In the genomic region with DNA sequence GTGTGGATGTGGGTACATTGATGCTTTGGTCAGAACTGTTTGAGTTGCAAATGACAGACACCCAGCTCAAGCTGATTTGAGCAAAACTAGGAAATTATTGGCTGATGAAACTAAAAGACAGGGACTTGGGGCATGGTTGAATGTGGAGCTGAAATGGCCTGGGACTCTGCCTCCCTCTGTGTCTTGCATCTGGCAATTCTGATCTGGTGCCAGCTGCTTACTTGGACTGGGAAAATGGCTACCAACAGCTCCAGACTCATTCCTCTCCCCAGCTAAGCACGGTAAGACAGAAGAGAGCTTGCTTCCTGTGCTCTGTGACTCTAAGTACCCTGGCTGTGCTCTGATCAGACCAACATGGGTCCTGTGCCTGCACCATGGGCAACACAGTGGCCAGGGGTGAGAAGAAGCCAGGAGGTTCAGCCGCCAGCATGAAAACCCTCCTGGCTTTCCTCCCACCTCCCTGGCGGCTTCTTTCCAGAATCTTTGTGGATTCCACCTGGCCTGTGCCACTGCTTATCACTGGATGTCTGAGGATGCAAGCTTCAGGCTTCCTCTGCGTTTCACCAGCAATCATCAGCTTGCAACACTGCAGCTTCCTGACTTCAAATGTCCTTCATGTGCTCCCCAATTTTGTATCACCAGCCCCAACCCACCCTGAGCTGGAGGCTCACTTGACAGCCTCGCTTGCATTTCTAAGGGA, we compare ENCODE assay signal across 1 cellular context.
TF ChIP-seq lines count a peak whose summit lies in the region.

No MANE protein-coding gene starts in this region.

TF ChIP-seq in K562, 482 proteins besides CTCF, POLR2A, EP300 and RAD21 (continued from another document):
- TF ChIP-seq, protein P1, sequence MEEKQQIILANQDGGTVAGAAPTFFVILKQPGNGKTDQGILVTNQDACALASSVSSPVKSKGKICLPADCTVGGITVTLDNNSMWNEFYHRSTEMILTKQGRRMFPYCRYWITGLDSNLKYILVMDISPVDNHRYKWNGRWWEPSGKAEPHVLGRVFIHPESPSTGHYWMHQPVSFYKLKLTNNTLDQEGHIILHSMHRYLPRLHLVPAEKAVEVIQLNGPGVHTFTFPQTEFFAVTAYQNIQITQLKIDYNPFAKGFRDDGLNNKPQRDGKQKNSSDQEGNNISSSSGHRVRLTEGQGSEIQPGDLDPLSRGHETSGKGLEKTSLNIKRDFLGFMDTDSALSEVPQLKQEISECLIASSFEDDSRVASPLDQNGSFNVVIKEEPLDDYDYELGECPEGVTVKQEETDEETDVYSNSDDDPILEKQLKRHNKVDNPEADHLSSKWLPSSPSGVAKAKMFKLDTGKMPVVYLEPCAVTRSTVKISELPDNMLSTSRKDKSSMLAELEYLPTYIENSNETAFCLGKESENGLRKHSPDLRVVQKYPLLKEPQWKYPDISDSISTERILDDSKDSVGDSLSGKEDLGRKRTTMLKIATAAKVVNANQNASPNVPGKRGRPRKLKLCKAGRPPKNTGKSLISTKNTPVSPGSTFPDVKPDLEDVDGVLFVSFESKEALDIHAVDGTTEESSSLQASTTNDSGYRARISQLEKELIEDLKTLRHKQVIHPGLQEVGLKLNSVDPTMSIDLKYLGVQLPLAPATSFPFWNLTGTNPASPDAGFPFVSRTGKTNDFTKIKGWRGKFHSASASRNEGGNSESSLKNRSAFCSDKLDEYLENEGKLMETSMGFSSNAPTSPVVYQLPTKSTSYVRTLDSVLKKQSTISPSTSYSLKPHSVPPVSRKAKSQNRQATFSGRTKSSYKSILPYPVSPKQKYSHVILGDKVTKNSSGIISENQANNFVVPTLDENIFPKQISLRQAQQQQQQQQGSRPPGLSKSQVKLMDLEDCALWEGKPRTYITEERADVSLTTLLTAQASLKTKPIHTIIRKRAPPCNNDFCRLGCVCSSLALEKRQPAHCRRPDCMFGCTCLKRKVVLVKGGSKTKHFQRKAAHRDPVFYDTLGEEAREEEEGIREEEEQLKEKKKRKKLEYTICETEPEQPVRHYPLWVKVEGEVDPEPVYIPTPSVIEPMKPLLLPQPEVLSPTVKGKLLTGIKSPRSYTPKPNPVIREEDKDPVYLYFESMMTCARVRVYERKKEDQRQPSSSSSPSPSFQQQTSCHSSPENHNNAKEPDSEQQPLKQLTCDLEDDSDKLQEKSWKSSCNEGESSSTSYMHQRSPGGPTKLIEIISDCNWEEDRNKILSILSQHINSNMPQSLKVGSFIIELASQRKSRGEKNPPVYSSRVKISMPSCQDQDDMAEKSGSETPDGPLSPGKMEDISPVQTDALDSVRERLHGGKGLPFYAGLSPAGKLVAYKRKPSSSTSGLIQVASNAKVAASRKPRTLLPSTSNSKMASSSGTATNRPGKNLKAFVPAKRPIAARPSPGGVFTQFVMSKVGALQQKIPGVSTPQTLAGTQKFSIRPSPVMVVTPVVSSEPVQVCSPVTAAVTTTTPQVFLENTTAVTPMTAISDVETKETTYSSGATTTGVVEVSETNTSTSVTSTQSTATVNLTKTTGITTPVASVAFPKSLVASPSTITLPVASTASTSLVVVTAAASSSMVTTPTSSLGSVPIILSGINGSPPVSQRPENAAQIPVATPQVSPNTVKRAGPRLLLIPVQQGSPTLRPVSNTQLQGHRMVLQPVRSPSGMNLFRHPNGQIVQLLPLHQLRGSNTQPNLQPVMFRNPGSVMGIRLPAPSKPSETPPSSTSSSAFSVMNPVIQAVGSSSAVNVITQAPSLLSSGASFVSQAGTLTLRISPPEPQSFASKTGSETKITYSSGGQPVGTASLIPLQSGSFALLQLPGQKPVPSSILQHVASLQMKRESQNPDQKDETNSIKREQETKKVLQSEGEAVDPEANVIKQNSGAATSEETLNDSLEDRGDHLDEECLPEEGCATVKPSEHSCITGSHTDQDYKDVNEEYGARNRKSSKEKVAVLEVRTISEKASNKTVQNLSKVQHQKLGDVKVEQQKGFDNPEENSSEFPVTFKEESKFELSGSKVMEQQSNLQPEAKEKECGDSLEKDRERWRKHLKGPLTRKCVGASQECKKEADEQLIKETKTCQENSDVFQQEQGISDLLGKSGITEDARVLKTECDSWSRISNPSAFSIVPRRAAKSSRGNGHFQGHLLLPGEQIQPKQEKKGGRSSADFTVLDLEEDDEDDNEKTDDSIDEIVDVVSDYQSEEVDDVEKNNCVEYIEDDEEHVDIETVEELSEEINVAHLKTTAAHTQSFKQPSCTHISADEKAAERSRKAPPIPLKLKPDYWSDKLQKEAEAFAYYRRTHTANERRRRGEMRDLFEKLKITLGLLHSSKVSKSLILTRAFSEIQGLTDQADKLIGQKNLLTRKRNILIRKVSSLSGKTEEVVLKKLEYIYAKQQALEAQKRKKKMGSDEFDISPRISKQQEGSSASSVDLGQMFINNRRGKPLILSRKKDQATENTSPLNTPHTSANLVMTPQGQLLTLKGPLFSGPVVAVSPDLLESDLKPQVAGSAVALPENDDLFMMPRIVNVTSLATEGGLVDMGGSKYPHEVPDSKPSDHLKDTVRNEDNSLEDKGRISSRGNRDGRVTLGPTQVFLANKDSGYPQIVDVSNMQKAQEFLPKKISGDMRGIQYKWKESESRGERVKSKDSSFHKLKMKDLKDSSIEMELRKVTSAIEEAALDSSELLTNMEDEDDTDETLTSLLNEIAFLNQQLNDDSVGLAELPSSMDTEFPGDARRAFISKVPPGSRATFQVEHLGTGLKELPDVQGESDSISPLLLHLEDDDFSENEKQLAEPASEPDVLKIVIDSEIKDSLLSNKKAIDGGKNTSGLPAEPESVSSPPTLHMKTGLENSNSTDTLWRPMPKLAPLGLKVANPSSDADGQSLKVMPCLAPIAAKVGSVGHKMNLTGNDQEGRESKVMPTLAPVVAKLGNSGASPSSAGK (IDR thresholded peaks at IDR 0.05) = no peak
- TF ChIP-seq MXI1 (IDR thresholded peaks at IDR 0.05; ENCODE audit: low read depth, low read length) (no peak), ZNF41 (CRISPR knock-in tag; conservative IDR thresholded peaks at IDR 0.05) (no peak), IRF2 (CRISPR knock-in tag; IDR thresholded peaks at IDR 0.05) (no peak), RAD51 (IDR thresholded peaks at IDR 0.05; ENCODE audit: borderline replicate concordance, low read depth) (no peak), TBP (optimal IDR thresholded peaks at IDR 0.05; ENCODE audit: low read depth, low read length) (no peak), HNRNPL (IDR thresholded peaks at IDR 0.05; ENCODE audit: low read depth, low read length) (no peak), RBM25 (IDR thresholded peaks at IDR 0.05; ENCODE audit: low read depth, low read length, severe bottlenecking) (no peak), SOX6 (IDR thresholded peaks at IDR 0.05) (no peak), E2F1 (CRISPR knock-in tag; IDR thresholded peaks at IDR 0.05) (no peak)
- TF ChIP-seq, protein P2, sequence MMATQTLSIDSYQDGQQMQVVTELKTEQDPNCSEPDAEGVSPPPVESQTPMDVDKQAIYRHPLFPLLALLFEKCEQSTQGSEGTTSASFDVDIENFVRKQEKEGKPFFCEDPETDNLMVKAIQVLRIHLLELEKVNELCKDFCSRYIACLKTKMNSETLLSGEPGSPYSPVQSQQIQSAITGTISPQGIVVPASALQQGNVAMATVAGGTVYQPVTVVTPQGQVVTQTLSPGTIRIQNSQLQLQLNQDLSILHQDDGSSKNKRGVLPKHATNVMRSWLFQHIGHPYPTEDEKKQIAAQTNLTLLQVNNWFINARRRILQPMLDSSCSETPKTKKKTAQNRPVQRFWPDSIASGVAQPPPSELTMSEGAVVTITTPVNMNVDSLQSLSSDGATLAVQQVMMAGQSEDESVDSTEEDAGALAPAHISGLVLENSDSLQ (IDR thresholded peaks at IDR 0.05) = no peak
- TF ChIP-seq, protein P3, sequence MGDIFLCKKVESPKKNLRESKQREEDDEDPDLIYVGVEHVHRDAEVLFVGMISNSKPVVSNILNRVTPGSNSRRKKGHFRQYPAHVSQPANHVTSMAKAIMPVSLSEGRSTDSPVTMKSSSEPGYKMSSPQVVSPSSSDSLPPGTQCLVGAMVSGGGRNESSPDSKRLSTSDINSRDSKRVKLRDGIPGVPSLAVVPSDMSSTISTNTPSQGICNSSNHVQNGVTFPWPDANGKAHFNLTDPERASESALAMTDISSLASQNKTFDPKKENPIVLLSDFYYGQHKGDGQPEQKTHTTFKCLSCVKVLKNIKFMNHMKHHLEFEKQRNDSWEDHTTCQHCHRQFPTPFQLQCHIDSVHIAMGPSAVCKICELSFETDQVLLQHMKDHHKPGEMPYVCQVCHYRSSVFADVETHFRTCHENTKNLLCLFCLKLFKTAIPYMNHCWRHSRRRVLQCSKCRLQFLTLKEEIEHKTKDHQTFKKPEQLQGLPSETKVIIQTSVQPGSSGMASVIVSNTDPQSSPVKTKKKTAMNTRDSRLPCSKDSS (IDR thresholded peaks at IDR 0.05; ENCODE audit: low read depth, partially characterized antibody) = no peak
- TF ChIP-seq, protein P4, sequence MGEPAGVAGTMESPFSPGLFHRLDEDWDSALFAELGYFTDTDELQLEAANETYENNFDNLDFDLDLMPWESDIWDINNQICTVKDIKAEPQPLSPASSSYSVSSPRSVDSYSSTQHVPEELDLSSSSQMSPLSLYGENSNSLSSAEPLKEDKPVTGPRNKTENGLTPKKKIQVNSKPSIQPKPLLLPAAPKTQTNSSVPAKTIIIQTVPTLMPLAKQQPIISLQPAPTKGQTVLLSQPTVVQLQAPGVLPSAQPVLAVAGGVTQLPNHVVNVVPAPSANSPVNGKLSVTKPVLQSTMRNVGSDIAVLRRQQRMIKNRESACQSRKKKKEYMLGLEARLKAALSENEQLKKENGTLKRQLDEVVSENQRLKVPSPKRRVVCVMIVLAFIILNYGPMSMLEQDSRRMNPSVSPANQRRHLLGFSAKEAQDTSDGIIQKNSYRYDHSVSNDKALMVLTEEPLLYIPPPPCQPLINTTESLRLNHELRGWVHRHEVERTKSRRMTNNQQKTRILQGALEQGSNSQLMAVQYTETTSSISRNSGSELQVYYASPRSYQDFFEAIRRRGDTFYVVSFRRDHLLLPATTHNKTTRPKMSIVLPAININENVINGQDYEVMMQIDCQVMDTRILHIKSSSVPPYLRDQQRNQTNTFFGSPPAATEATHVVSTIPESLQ (CRISPR knock-in tag; IDR thresholded peaks at IDR 0.05) = no peak
